ENCODE assay signal across 18 cellular contexts in the genomic region with DNA sequence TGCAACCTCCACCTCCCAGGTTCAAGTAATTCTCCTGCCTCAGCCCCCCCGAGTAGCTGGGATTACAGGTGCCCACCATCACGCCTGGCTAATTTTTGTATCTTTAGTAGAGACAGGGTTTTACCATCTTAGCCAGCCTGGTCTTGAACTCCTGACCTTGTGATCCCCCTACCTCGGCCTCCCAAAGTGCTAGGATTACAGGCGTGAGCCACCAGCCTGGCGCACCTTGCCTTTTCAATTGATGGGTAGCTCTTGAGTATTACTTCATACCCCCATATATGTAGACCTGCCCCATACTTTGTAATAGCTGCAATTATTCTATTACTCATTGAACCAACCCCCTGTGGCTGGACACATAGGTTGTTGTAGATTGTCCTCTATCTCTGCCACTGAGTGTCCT.
"Had no signal": no experiment of that assay in that cellular context is flagged by ENCODE, and none has a peak within 500 bp of the region (broad histone marks: within the 10 kb centered on the region; RNA-seq: fewer than 3 reads in every experiment).

No MANE protein-coding gene starts in this region.

- H3K4me1 Mint-ChIP-seq: activated CD4-positive, alpha-beta T cell treated with anti-CD3 and anti-CD28 coated beads, Interleukin-2, amount 10 ng/mL, durations not matched to agents 7 days and 5 days; activated naive CD8-positive, alpha-beta T cell treated with anti-CD3 and anti-CD28 coated beads, Interleukin-2, amount 50 U/mL, for 24 hours; naive B cell had no signal

- DNase-seq: activated naive CD4-positive, alpha-beta T cell treated with anti-CD3 and anti-CD28 coated beads for 36 hours; activated naive CD8-positive, alpha-beta T cell treated with anti-CD3 and anti-CD28 coated beads, Interleukin-2, amount 50 U/mL, for 24 hours; aorta; cerebellar nuclear complex; dermis blood vessel endothelial cell; left colon; mammary epithelial cell; naive B cell; SK-N-SH; stimulated activated CD4-positive, alpha-beta T cell treated with anti-CD3 and anti-CD28 coated beads, Interleukin-15, amount 100 ng/mL, for 24 hours; stimulated activated CD4-positive, alpha-beta T cell treated with anti-CD3 and anti-CD28 coated beads, Interleukin-4, amount 100 ng/mL, for 1 hour; stimulated activated naive CD4-positive, alpha-beta T cell; T-cell; T-helper 9 cell had no signal

- ATAC-seq: activated naive CD8-positive, alpha-beta T cell treated with anti-CD3 and anti-CD28 coated beads, Interleukin-2, amount 50 U/mL, for 24 hours; activated T-helper 17 cell treated with anti-CD3 and anti-CD28 coated beads, Interleukin-2, amount 50 U/mL, for 72 hours; heart right ventricle; left colon; T-cell had no signal

- H3K36me3 Mint-ChIP-seq: T-cell, type B pancreatic cell had no signal

- H3K27ac Mint-ChIP-seq: activated CD4-positive, alpha-beta T cell treated with anti-CD3 and anti-CD28 coated beads, Interleukin-2, amount 10 ng/mL, durations not matched to agents 7 days and 5 days; activated naive CD4-positive, alpha-beta T cell treated with anti-CD3 and anti-CD28 coated beads for 36 hours; activated naive CD8-positive, alpha-beta T cell treated with anti-CD3 and anti-CD28 coated beads, Interleukin-2, amount 50 U/mL, for 24 hours; activated T-helper 17 cell treated with anti-CD3 and anti-CD28 coated beads, Interleukin-2, amount 50 U/mL, for 72 hours; T-cell; type B pancreatic cell had no signal

- H3K4me3 Mint-ChIP-seq: activated CD4-positive, alpha-beta T cell treated with anti-CD3 and anti-CD28 coated beads, Interleukin-2, amount 10 ng/mL, durations not matched to agents 7 days and 5 days; activated naive CD4-positive, alpha-beta T cell treated with anti-CD3 and anti-CD28 coated beads for 36 hours; activated naive CD8-positive, alpha-beta T cell treated with anti-CD3 and anti-CD28 coated beads, Interleukin-2, amount 50 U/mL, for 24 hours; activated T-helper 17 cell treated with anti-CD3 and anti-CD28 coated beads, Interleukin-2, amount 50 U/mL, for 72 hours; naive B cell; T-cell; type B pancreatic cell had no signal

- H3K9me3 Mint-ChIP-seq: activated CD4-positive, alpha-beta T cell treated with anti-CD3 and anti-CD28 coated beads, Interleukin-2, amount 10 ng/mL, durations not matched to agents 7 days and 5 days; activated naive CD4-positive, alpha-beta T cell treated with anti-CD3 and anti-CD28 coated beads for 36 hours; activated naive CD8-positive, alpha-beta T cell treated with anti-CD3 and anti-CD28 coated beads, Interleukin-2, amount 50 U/mL, for 24 hours; activated T-helper 17 cell treated with anti-CD3 and anti-CD28 coated beads, Interleukin-2, amount 50 U/mL, for 72 hours; naive B cell; T-cell; type B pancreatic cell had no signal

- H3K27me3 Mint-ChIP-seq: activated CD4-positive, alpha-beta T cell treated with anti-CD3 and anti-CD28 coated beads, Interleukin-2, amount 10 ng/mL, durations not matched to agents 7 days and 5 days; activated naive CD8-positive, alpha-beta T cell treated with anti-CD3 and anti-CD28 coated beads, Interleukin-2, amount 50 U/mL, for 24 hours; activated T-helper 17 cell treated with anti-CD3 and anti-CD28 coated beads, Interleukin-2, amount 50 U/mL, for 72 hours; naive B cell had no signal
